Comparison of ENCODE assay signal across 8 cellular contexts in the genomic region with DNA sequence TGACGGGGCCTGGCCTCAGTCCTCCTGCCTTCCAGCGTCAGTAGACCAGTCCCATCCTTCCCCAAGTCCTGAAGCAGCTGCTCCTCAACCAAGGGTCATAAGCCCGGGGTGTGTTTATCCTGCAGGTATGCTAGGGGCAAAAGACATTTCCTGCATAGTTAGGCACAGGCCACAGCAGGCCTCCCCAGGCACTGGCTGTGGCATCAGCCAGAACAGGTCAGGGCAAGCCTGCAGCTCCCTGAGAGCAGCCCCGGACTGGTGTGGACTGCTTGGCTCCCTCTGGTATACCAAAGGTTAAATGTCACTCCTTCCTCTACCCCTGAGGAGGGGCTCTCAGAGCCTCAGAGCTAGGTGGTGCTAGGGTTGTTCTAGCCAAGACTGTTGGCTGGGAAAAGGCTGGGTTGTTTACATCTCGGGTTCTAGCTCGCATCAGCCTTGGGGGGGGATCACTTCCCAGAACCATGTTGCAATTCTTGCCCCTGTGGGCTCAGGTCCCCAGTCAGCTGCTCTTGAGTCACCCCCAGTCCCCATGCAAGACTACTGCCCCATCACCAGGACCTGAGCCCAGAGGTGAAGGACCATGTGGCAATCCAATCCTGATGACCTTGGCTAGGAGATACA. TPM values are rescaled to one million over a fixed set of nuclear protein-coding genes. Genes with fewer than 3 reads are reported as not detected.
A peak's percentile ranks its signal among the peaks of the same experiment; 100 is the strongest.
DNase-seq lines count a peak whose midpoint lies in the region; TF ChIP-seq lines count a peak whose summit lies in the region.

No MANE protein-coding gene starts in this region.

- TF ChIP-seq POLR2A in Peyer's patch (IDR thresholded peaks at IDR 0.05), result peak in 1 of 2 donors; percentile 20

- H4K12ac ChIP-seq in trophoblast cell (ENCODE audit: low read depth, low read length), result peak overlapping the region; percentile 46

- H2BK5ac ChIP-seq in trophoblast cell (ENCODE audit: low read depth, low read length, poor library complexity), result peak overlapping the region; percentile 96

- H3K27me3 ChIP-seq in BLaER1 (peaks cover 55% of the 10 kb centered on the region), Peyer's patch (no peaks in the 10 kb centered on the region), trophoblast cell (ENCODE audit: insufficient read depth, low read length) (no peaks in the 10 kb centered on the region)

- H3K79me2 ChIP-seq in trophoblast cell (ENCODE audit: control insufficient read depth, insufficient read depth, low read length, poor library complexity), result peaks cover 32% of the 10 kb centered on the region

- TF ChIP-seq CTCF in Peyer's patch (IDR thresholded peaks at IDR 0.05) (no peak), fibroblast of pulmonary artery (IDR thresholded peaks at IDR 0.05; ENCODE audit: low read length, missing control alignments) (no peak)

- peak overlapping the region; percentile 1 for H2BK12ac ChIP-seq in trophoblast cell (ENCODE audit: low read length)

- H3K18ac ChIP-seq in trophoblast cell (ENCODE audit: low read length), result peak overlapping the region; percentile 11

- no CpG with 5 or more reads among the region's 6 CpGs for WGBS in trophoblast cell (ENCODE audit: extremely low coverage, insufficient coverage, insufficient read length)

- peak overlapping the region; percentile 99 for H2BK120ac ChIP-seq in trophoblast cell (ENCODE audit: insufficient read depth, low read length, poor library complexity)

- no peak overlapping the region for H3K23ac ChIP-seq in trophoblast cell (ENCODE audit: low read length)

- peaks cover 17% of the 10 kb centered on the region for H3K36me3 ChIP-seq in BLaER1
- peaks cover 0 to 34% (median 0%) of the 10 kb centered on the region in 3 donors for H3K36me3 ChIP-seq in Peyer's patch
- peaks cover 50 to 51% of the 10 kb centered on the region in 2 experiments for H3K36me3 ChIP-seq in trophoblast cell (ENCODE audit: control insufficient read depth in 1 of 2, insufficient read depth in 2 of 2, low read length in 2 of 2)

- H3K4me2 ChIP-seq in BLaER1 (peak overlapping the region; percentile 74), trophoblast cell (ENCODE audit: low read length) (peak overlapping the region; percentile 79)

- no peaks in the 10 kb centered on the region for H3K9me3 ChIP-seq in BLaER1
- no peaks in the 10 kb centered on the region for H3K9me3 ChIP-seq in Peyer's patch
- H3K9me3 ChIP-seq in trophoblast cell (ENCODE audit: insufficient read depth, low read depth, low read length), result peaks cover 6% of the 10 kb centered on the region

- H4K91ac ChIP-seq in trophoblast cell (ENCODE audit: low read depth, low read length), result peak overlapping the region; percentile 93

- DNase-seq in Peyer's patch, result peak in 2 of 3 donors; percentile 47 to 65
- peak; percentile 58 for DNase-seq in fibroblast of pulmonary artery (ENCODE audit: low read depth)
- peak; percentile 96 to 97 for DNase-seq in trophoblast cell
- no peak for DNase-seq in SKM-1 treated with dmso at 0.1 percent for 144 hours (lab: John Stamatoyannopoulos, UW; ENCODE audit: unreplicated experiment)
- DNase-seq in GM03348 (ENCODE audit: low spot score), result no peak
- no peak for DNase-seq in DMS79 (lab: John Stamatoyannopoulos, UW)
- DNase-seq in ecto neural progenitor cell (ENCODE audit: low spot score), result no peak

- H3K9ac ChIP-seq in BLaER1 (no peak overlapping the region), trophoblast cell (ENCODE audit: low read length) (no peak overlapping the region)

- peaks cover 40% of the 10 kb centered on the region for H3K79me1 ChIP-seq in trophoblast cell (ENCODE audit: low read length)

- H3K4me1 ChIP-seq in BLaER1 (peaks cover 39% of the 10 kb centered on the region), Peyer's patch (peaks cover 0 to 29% (median 4%) of the 10 kb centered on the region in 4 donors), trophoblast cell (ENCODE audit: control insufficient read depth in 1 of 2, insufficient read depth in 2 of 2, low read length in 2 of 2) (peaks cover 14 to 23% of the 10 kb centered on the region in 2 experiments)

- peak overlapping the region; percentile 1 for H2AK5ac ChIP-seq in trophoblast cell (ENCODE audit: low read length)

- H3K14ac ChIP-seq in trophoblast cell (ENCODE audit: low read length), result peak overlapping the region; percentile 99

- peaks cover 33% of the 10 kb centered on the region for H4K20me1 ChIP-seq in BLaER1

- H4K8ac ChIP-seq in trophoblast cell (ENCODE audit: low read depth, low read length), result peak overlapping the region; percentile 78

- H2AFZ ChIP-seq in trophoblast cell (ENCODE audit: insufficient read depth, low read length, poor library complexity), result no peak overlapping the region

- no peak overlapping the region for H3K4me3 ChIP-seq in BLaER1
- peak overlapping the region; percentile 46 to 86 (median 72) for H3K4me3 ChIP-seq in Peyer's patch
- H3K4me3 ChIP-seq in fibroblast of pulmonary artery (replicated peaks; ENCODE audit: low read depth, low read length), result peak overlapping the region; percentile 98
- peak overlapping the region; percentile 37 for H3K4me3 ChIP-seq in trophoblast cell (ENCODE audit: low read depth, low read length)

- peak overlapping the region; percentile 98 for H3K4ac ChIP-seq in trophoblast cell (ENCODE audit: low read depth, low read length)

- H3K27ac ChIP-seq in BLaER1 (no peak overlapping the region), Peyer's patch (peak overlapping the region; percentile 74 to 94 (median 88)), trophoblast cell (ENCODE audit: low read depth, low read length) (peak overlapping the region; percentile 84)

RNA-seq across cellular contexts. Expression of a gene that starts 2.9 kb away (rescaled TPM):
- 100 to 1,000 TPM in 1 of 4 donors, 10 to 100 TPM in 3; 63.0 to 116 (median 82.9) TPM for total RNA-seq in Peyer's patch
- 1,258 and 1,302 TPM in 2 replicates for polyA plus RNA-seq in trophoblast cell (2013)

RNA-seq across cellular contexts. Expression of a gene that starts 9.6 kb away (rescaled TPM):
- total RNA-seq in Peyer's patch, result 100 to 1,000 TPM in 1 of 4 donors, 10 to 100 TPM in 3; 30.3 to 114 (median 52.9) TPM
- 216 and 219 TPM in 2 replicates for polyA plus RNA-seq in trophoblast cell (2013)

RNA-seq across cellular contexts. Expression of a gene that starts 24.0 kb away (rescaled TPM):
- 100 to 1,000 TPM in 3 of 4 donors, 10 to 100 TPM in 1; 30.5 to 787 (median 367) TPM for total RNA-seq in Peyer's patch
- 44.4 and 49.4 TPM in 2 replicates for polyA plus RNA-seq in trophoblast cell (2013)

RNA-seq across cellular contexts. Expression of a gene that starts 32.3 kb away (rescaled TPM):
- 100 to 1,000 TPM in 3 of 4 donors, 10 to 100 TPM in 1; 69.3 to 250 (median 221) TPM for total RNA-seq in Peyer's patch
- 32.8 and 36.9 TPM in 2 replicates for polyA plus RNA-seq in trophoblast cell (2013)

RNA-seq across cellular contexts. Expression of a gene that starts 43.8 kb away (rescaled TPM):
- total RNA-seq in Peyer's patch, result 1 to 10 TPM in 3 of 4 donors, under 1 TPM in 1; 0.57 to 2.1 (median 1.4) TPM
- 0.72 and 0.82 TPM in 2 replicates for polyA plus RNA-seq in trophoblast cell (2013)

Comparison
In these comparisons a context has a peak if more than half of its experiments do, and no peak if none do; other contexts are left out.
1. DNase-seq: peak in Peyer's patch (2 of 3), fibroblast of pulmonary artery (single experiment) and trophoblast cell (2 of 2); none in SKM-1 treated with dmso at 0.1 percent for 144 hours (single experiment), GM03348 (single experiment), DMS79 (single experiment) and ecto neural progenitor cell (single experiment).